ENCODE assay signal across 15 cellular contexts in genomic region chrX:46838974-46839480, GRCh38. TPM values are rescaled to one million over a fixed set of nuclear protein-coding genes. Genes with fewer than 3 reads are reported as not detected.
A peak's percentile ranks its signal among the peaks of the same experiment; 100 is the strongest.
DNase-seq lines count a peak whose midpoint lies in the region; ATAC-seq and TF ChIP-seq lines count a peak whose summit lies in the region.
"Had no signal": no experiment of that assay in that cellular context is flagged by ENCODE, and none has a peak within 500 bp of the region (broad histone marks: within the 10 kb centered on the region; RNA-seq: fewer than 3 reads in every experiment).

No MANE protein-coding gene starts in this region.

- H3K4me1 ChIP-seq in breast epithelium (no peaks in the 10 kb centered on the region), PC-9 (replicated peaks; ENCODE audit: insufficient read depth) (no peaks in the 10 kb centered on the region; the same call in 1 of the 2 replicates), fibroblast of lung (ENCODE audit: control insufficient read depth, extremely low read depth, insufficient read depth, low read length) (no peaks in the 10 kb centered on the region)

- H3K27me3 ChIP-seq in breast epithelium: peaks cover 0 to 3% of the 10 kb centered on the region in 2 donors
- H3K27me3 ChIP-seq in PC-9 (ENCODE audit: insufficient read depth, low read depth): no peaks in the 10 kb centered on the region
- H3K27me3 ChIP-seq in fibroblast of lung (ENCODE audit: control insufficient read depth, insufficient read depth, low read length): no peaks in the 10 kb centered on the region

- H3K27ac Mint-ChIP-seq in MCF 10A (ENCODE audit: low read depth, unreplicated experiment): no peak overlapping the region
- no peak overlapping the region for H3K27ac Mint-ChIP-seq in stimulated activated effector memory CD8-positive, alpha-beta T cell treated with anti-CD3 and anti-CD28 coated beads, Interleukin-12 subunit alpha, Interleukin-12 subunit beta, amount 100 ng/mL, for 72 hours

- peaks cover 6% of the 10 kb centered on the region for H3K4me1 Mint-ChIP-seq in MCF 10A (ENCODE audit: insufficient read depth, unreplicated experiment)
- H3K4me1 Mint-ChIP-seq in stimulated activated effector memory CD8-positive, alpha-beta T cell treated with anti-CD3 and anti-CD28 coated beads, Interleukin-12 subunit alpha, Interleukin-12 subunit beta, amount 100 ng/mL, for 72 hours: peaks cover 7% of the 10 kb centered on the region

- H3K36me3 ChIP-seq in breast epithelium: no peaks in the 10 kb centered on the region
- no peaks in the 10 kb centered on the region for H3K36me3 ChIP-seq in PC-9 (ENCODE audit: low read depth)
- H3K36me3 ChIP-seq in fibroblast of lung (ENCODE audit: control insufficient read depth, insufficient read depth, low read length): no peaks in the 10 kb centered on the region

- no TSS peak for BruUV-seq in MCF 10A (replicated peaks; lab: Mats Ljungman, UMichigan)
- no TSS peak for BruUV-seq in PC-9 (replicated peaks; lab: Mats Ljungman, UMichigan)

- CTCF ChIA-PET in MCF 10A (lab: Yijun Ruan, JAX) (interaction anchor here (0.6 kb wide), 2 partner anchors 74 to 130 kb away, joined by 3 to 4 read pairs; no protein-coding TSS in a partner anchor), PC-9 (lab: Charles Lee) (no interaction called here)

- no peaks in the 10 kb centered on the region for H3K9me2 ChIP-seq in PC-9 (ENCODE audit: insufficient read depth)

- no peaks in the 10 kb centered on the region for H3F3A ChIP-seq in PC-9 (ENCODE audit: insufficient read depth, low read depth)

- H3K9ac ChIP-seq in fibroblast of lung (ENCODE audit: insufficient read depth, low read length): peak overlapping the region; percentile 7

- H2AFZ ChIP-seq in PC-9 (no peak overlapping the region), fibroblast of lung (ENCODE audit: low read length) (no peak overlapping the region)

- TF ChIP-seq POLR2A in breast epithelium (IDR thresholded peaks at IDR 0.05): no peak

- peak overlapping the region; percentile 72 for H3K4me2 ChIP-seq in PC-9
- peak overlapping the region; percentile 71 for H3K4me2 ChIP-seq in fibroblast of lung (ENCODE audit: extremely low read depth, insufficient read depth, low read length)

- TF ChIP-seq CTCF in MCF 10A (IDR thresholded peaks at IDR 0.05; ENCODE audit: unreplicated experiment) (no peak), breast epithelium (IDR thresholded peaks at IDR 0.05) (no peak), PC-9 (conservative IDR thresholded peaks at IDR 0.05) (no peak), fibroblast of lung (conservative IDR thresholded peaks at IDR 0.05 in 1 of 2, IDR thresholded peaks at IDR 0.05 in 1 of 2; ENCODE audit: low read depth in 1 of 2, low read length in 2 of 2) (no peak)

- ATAC-seq in stimulated activated effector memory CD8-positive, alpha-beta T cell treated with anti-CD3 and anti-CD28 coated beads, Interleukin-12 subunit alpha, Interleukin-12 subunit beta, amount 100 ng/mL, for 72 hours: no peak
- no peak for ATAC-seq in GM18502 (IDR thresholded peaks at IDR 0.05; ENCODE audit: poor library complexity, unreplicated experiment)
- ATAC-seq: esophagus mucosa had no signal

- no peaks in the 10 kb centered on the region for H4K20me1 ChIP-seq in PC-9 (ENCODE audit: insufficient read depth)
- H4K20me1 ChIP-seq in fibroblast of lung (ENCODE audit: control insufficient read depth, extremely low read depth, insufficient read depth, low read length): no peaks in the 10 kb centered on the region

- POLR2A ChIA-PET in MCF 10A (lab: Yijun Ruan, JAX): interaction anchor here (0.6 to 1.6 kb wide), 7 partner anchors 10 to 1651 kb away, joined by 3 to 8 read pairs (median 3); partner anchors contain the start of gene SLC9A7
- POLR2A ChIA-PET in PC-9 (lab: Charles Lee; ENCODE audit: unreplicated experiment): interaction anchor here (0.6 to 0.7 kb wide), 2 partner anchors 26 to 63 kb away, joined by 3 to 4 read pairs; no protein-coding TSS in a partner anchor

- H3K4me3 ChIP-seq in breast epithelium (no peak overlapping the region), PC-9 (peak overlapping the region; percentile 65; the same call in 1 of the 2 replicates), fibroblast of lung (replicated peaks in 1 of 4; ENCODE audit: control extremely low read depth in 1 of 4, insufficient read depth in 1 of 4, low read depth in 3 of 4, low read length in 4 of 4) (peak overlapping the region; percentile 69 to 91 (median 74))

- H3K9me3 ChIP-seq in breast epithelium (no peaks in the 10 kb centered on the region), PC-9 (ENCODE audit: insufficient read depth, low read depth) (no peaks in the 10 kb centered on the region), fibroblast of lung (ENCODE audit: control insufficient read depth, insufficient read depth, low read depth, low read length) (no peaks in the 10 kb centered on the region)

- no peaks in the 10 kb centered on the region for H3K9me3 Mint-ChIP-seq in MCF 10A (ENCODE audit: unreplicated experiment)
- no peaks in the 10 kb centered on the region for H3K9me3 Mint-ChIP-seq in stimulated activated effector memory CD8-positive, alpha-beta T cell treated with anti-CD3 and anti-CD28 coated beads, Interleukin-12 subunit alpha, Interleukin-12 subunit beta, amount 100 ng/mL, for 72 hours
- H3K9me3 Mint-ChIP-seq: CD4-positive, alpha-beta T cell had no signal

- DNase-seq in MCF 10A (ENCODE audit: unreplicated experiment): no peak
- DNase-seq in breast epithelium (ENCODE audit: low spot score in 2 of 2): no peak
- no peak for DNase-seq in PC-9
- DNase-seq in fibroblast of lung (ENCODE audit: low read depth in 2 of 2): peak in 1 of 2 donors; percentile 6
- no peak for DNase-seq in stimulated activated effector memory CD8-positive, alpha-beta T cell treated with anti-CD3 and anti-CD28 coated beads, Interleukin-12 subunit alpha, Interleukin-12 subunit beta, amount 100 ng/mL, for 72 hours (ENCODE audit: low spot score in 2 of 2)
- DNase-seq in T-helper 9 cell: no peak
- DNase-seq in AG08396 (ENCODE audit: low spot score): no peak
- DNase-seq: activated CD8-positive, alpha-beta memory T cell treated with anti-CD3 and anti-CD28 coated beads for 24 hours; CD4-positive, alpha-beta T cell; left colon; NCI-H1105; NCI-H524 treated with DMSO at 0.1 percent for 48 hours; stimulated activated CD4-positive, alpha-beta T cell treated with anti-CD3 and anti-CD28 coated beads, Interleukin-4, amount 100 ng/mL, for 4 hours had no signal

- H3K27me3 Mint-ChIP-seq in MCF 10A (ENCODE audit: insufficient read depth, unreplicated experiment): no peaks in the 10 kb centered on the region
- H3K27me3 Mint-ChIP-seq: CD4-positive, alpha-beta T cell had no signal

- peak overlapping the region; percentile 92 for H3K4me3 Mint-ChIP-seq in MCF 10A (ENCODE audit: unreplicated experiment)
- H3K4me3 Mint-ChIP-seq in stimulated activated effector memory CD8-positive, alpha-beta T cell treated with anti-CD3 and anti-CD28 coated beads, Interleukin-12 subunit alpha, Interleukin-12 subunit beta, amount 100 ng/mL, for 72 hours: peak overlapping the region; percentile 96

- H3K79me2 ChIP-seq in PC-9 (ENCODE audit: low read depth) (peaks cover 52% of the 10 kb centered on the region), fibroblast of lung (ENCODE audit: control insufficient read depth, insufficient read depth, low read length) (peaks cover 47% of the 10 kb centered on the region)

- H3K27ac ChIP-seq in breast epithelium (no peak overlapping the region), PC-9 (peak overlapping the region; percentile 68), fibroblast of lung (ENCODE audit: insufficient read depth, low read length) (peak overlapping the region; percentile 34)

- no peaks in the 10 kb centered on the region for H3K36me3 Mint-ChIP-seq in MCF 10A (ENCODE audit: insufficient read depth, unreplicated experiment)
- peaks cover 5% of the 10 kb centered on the region for H3K36me3 Mint-ChIP-seq in stimulated activated effector memory CD8-positive, alpha-beta T cell treated with anti-CD3 and anti-CD28 coated beads, Interleukin-12 subunit alpha, Interleukin-12 subunit beta, amount 100 ng/mL, for 72 hours

- intact Hi-C loops in MCF 10A (cut with micrococcal nuclease): no loop called here
- intact Hi-C loops in breast epithelium (cut with DNase I; ENCODE audit: low total_unique reads): no loop called here
- intact Hi-C loops in PC-9 (cut with micrococcal nuclease; ENCODE audit: unreplicated experiment): loop anchor here (1.0 kb wide), 1 partner anchor 27 kb away; no protein-coding TSS in a partner anchor

RNA-seq across cellular contexts. Expression of gene RP2, which starts 2.2 kb away (rescaled TPM):
- total RNA-seq in MCF 10A (2022): 5.4 and 8.0 TPM in 2 replicates
- 10 to 100 TPM; 11.8 to 13.8 (median 12.5) TPM for total RNA-seq in breast epithelium
- 7.8 and 11.2 TPM in 2 replicates for total RNA-seq in PC-9 (2021)
- 14.1 and 20.6 TPM in 2 replicates for total RNA-seq in fibroblast of lung
- polyA plus RNA-seq in fibroblast of lung: 17.3 and 19.4 TPM in 2 replicates
- 12.7 and 13.7 TPM in 2 replicates for polyA plus RNA-seq in fibroblast of lung (2012)
- polyA minus RNA-seq in fibroblast of lung (ENCODE audit: low replicate concordance): 3.7 and 9.3 TPM in 2 replicates

Comparison
In these comparisons a context has a peak if more than half of its experiments do, and no peak if none do; other contexts are left out.
1. H3K27ac ChIP-seq: peak in PC-9 (single experiment) and fibroblast of lung (single experiment); none in breast epithelium (0 of 2).
2. H3K4me3 ChIP-seq: peak in PC-9 (single experiment) and fibroblast of lung (4 of 4); none in breast epithelium (0 of 3).